ENCODE assay signal across 23 cellular contexts in the genomic region with DNA sequence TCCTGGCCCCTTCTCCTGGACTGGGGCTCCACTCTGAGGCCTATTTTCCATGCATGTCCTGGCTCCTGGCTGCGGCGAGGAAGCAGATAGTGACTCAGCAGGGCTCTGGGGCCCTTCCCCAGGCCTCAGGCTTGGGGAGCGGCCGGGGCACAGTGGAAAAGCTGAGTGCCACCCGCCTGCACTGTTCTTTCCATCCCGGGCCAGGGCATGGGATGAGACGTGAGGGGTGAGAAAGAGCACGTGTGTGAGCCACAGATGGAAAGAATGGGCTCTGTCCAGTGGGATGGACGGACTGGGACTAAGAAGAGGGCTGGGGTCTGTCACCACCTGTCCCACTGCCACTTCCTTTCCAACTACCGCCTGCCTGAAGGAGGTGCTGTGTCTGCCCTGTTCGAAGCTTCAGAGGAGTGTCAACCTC. TPM values are rescaled to one million over a fixed set of nuclear protein-coding genes. Genes with fewer than 3 reads are reported as not detected.
A peak's percentile ranks its signal among the peaks of the same experiment; 100 is the strongest.
DNase-seq lines count a peak whose midpoint lies in the region; FAIRE-seq and TF ChIP-seq lines count a peak whose summit lies in the region.
"Had no signal": no experiment of that assay in that cellular context is flagged by ENCODE, and none has a peak within 500 bp of the region (broad histone marks: within the 10 kb centered on the region; RNA-seq: fewer than 3 reads in every experiment).

No MANE protein-coding gene starts in this region.

- no peak overlapping the region for H3K23ac ChIP-seq in trophoblast cell (ENCODE audit: low read length)

- intact Hi-C loops in A673 (cut with micrococcal nuclease; ENCODE audit: unreplicated experiment): no loop called here
- intact Hi-C loops in activated T-helper 2 cell treated with anti-CD3 and anti-CD28 coated beads, Interferon-gamma antibody, Interleukin-2, Interleukin-4, amounts not matched to agents 10 μg/mL and 5 μg/mL and 100 μg/mL, durations not matched to agents 14 hours and 24 hours and 36 hours (cut with micrococcal nuclease): no loop called here

- H3K4me1 ChIP-seq in A673 (ENCODE audit: insufficient read depth, low read length, poor library complexity, severe bottlenecking) (no peaks in the 10 kb centered on the region), keratinocyte (ENCODE audit: control insufficient read depth, extremely low read depth, insufficient read depth, low read length) (peaks cover 20% of the 10 kb centered on the region), trophoblast cell (ENCODE audit: control insufficient read depth in 1 of 2, insufficient read depth in 2 of 2, low read length in 2 of 2) (peaks cover 8% of the 10 kb centered on the region in 2 experiments)

- H3K9me3 ChIP-seq in A673 (ENCODE audit: low read depth, low read length, poor library complexity, severe bottlenecking) (no peaks in the 10 kb centered on the region), keratinocyte (ENCODE audit: control insufficient read depth, low read depth, low read length) (no peaks in the 10 kb centered on the region), trophoblast cell (ENCODE audit: insufficient read depth, low read depth, low read length) (no peaks in the 10 kb centered on the region)
- H3K9me3 ChIP-seq: A549, neutrophil, right lobe of liver had no signal

- no peak overlapping the region for H4K12ac ChIP-seq in trophoblast cell (ENCODE audit: low read depth, low read length)

- H4K20me1 ChIP-seq in keratinocyte (ENCODE audit: control insufficient read depth, extremely low read depth, insufficient read depth, low read length): no peaks in the 10 kb centered on the region

- H2BK120ac ChIP-seq in trophoblast cell (ENCODE audit: insufficient read depth, low read length, poor library complexity): no peak overlapping the region

- no peaks in the 10 kb centered on the region for H3K9me1 ChIP-seq in keratinocyte (ENCODE audit: control insufficient read depth, extremely low read depth, insufficient read depth, low read length)

- H3K4me3 Mint-ChIP-seq in activated T-helper 2 cell treated with anti-CD3 and anti-CD28 coated beads, Interferon-gamma antibody, Interleukin-2, Interleukin-4, amounts not matched to agents 10 μg/mL and 5 μg/mL and 100 μg/mL, durations not matched to agents 14 hours and 24 hours and 36 hours (ENCODE audit: low read depth): no peak overlapping the region
- H3K4me3 Mint-ChIP-seq: activated naive CD8-positive, alpha-beta T cell treated with anti-CD3 and anti-CD28 coated beads, Interleukin-2, amount 10 ng/mL, durations not matched to agents 7 days and 5 days; CD4-positive, alpha-beta memory T cell; type B pancreatic cell had no signal

- no peak overlapping the region for H3K27ac Mint-ChIP-seq in activated T-helper 2 cell treated with anti-CD3 and anti-CD28 coated beads, Interferon-gamma antibody, Interleukin-2, Interleukin-4, amounts not matched to agents 10 μg/mL and 5 μg/mL and 100 μg/mL, durations not matched to agents 14 hours and 24 hours and 36 hours
- H3K27ac Mint-ChIP-seq: activated naive CD8-positive, alpha-beta T cell treated with anti-CD3 and anti-CD28 coated beads, Interleukin-2, amount 10 ng/mL, durations not matched to agents 7 days and 5 days; type B pancreatic cell had no signal

- H2AFZ ChIP-seq in keratinocyte (ENCODE audit: control insufficient read depth, low read length) (peak overlapping the region; percentile 89), trophoblast cell (ENCODE audit: insufficient read depth, low read length, poor library complexity) (no peak overlapping the region)

- CTCF ChIA-PET in A673 (lab: Charles Lee): no interaction called here

- no peaks in the 10 kb centered on the region for H3K79me2 ChIP-seq in keratinocyte (ENCODE audit: control insufficient read depth, insufficient read depth, low read length)
- no peaks in the 10 kb centered on the region for H3K79me2 ChIP-seq in trophoblast cell (ENCODE audit: control insufficient read depth, insufficient read depth, low read length, poor library complexity)

- H3K27ac ChIP-seq in A673 (ENCODE audit: low read depth, low read length, poor library complexity, severe bottlenecking): no peak overlapping the region
- peak overlapping the region; percentile 67 for H3K27ac ChIP-seq in keratinocyte (ENCODE audit: control insufficient read depth, insufficient read depth, low read length)
- no peak overlapping the region for H3K27ac ChIP-seq in trophoblast cell (ENCODE audit: low read depth, low read length)
- H3K27ac ChIP-seq: A549, neutrophil, right lobe of liver had no signal

- H3K9ac ChIP-seq in keratinocyte (ENCODE audit: control insufficient read depth, extremely low read depth, insufficient read depth, low read length) (peak overlapping the region; percentile 61), trophoblast cell (ENCODE audit: low read length) (no peak overlapping the region)

- H3K18ac ChIP-seq in trophoblast cell (ENCODE audit: low read length): no peak overlapping the region

- H3K27me3 Mint-ChIP-seq in activated T-helper 2 cell treated with anti-CD3 and anti-CD28 coated beads, Interferon-gamma antibody, Interleukin-2, Interleukin-4, amounts not matched to agents 10 μg/mL and 5 μg/mL and 100 μg/mL, durations not matched to agents 14 hours and 24 hours and 36 hours (ENCODE audit: low read depth): no peaks in the 10 kb centered on the region
- H3K27me3 Mint-ChIP-seq: activated naive CD8-positive, alpha-beta T cell treated with anti-CD3 and anti-CD28 coated beads, Interleukin-2, amount 10 ng/mL, durations not matched to agents 7 days and 5 days had no signal

- H4K91ac ChIP-seq in trophoblast cell (ENCODE audit: low read depth, low read length): no peak overlapping the region

- H2BK12ac ChIP-seq in trophoblast cell (ENCODE audit: low read length): no peak overlapping the region

- H3K36me3 Mint-ChIP-seq in activated T-helper 2 cell treated with anti-CD3 and anti-CD28 coated beads, Interferon-gamma antibody, Interleukin-2, Interleukin-4, amounts not matched to agents 10 μg/mL and 5 μg/mL and 100 μg/mL, durations not matched to agents 14 hours and 24 hours and 36 hours (ENCODE audit: low read depth): no peaks in the 10 kb centered on the region
- H3K36me3 Mint-ChIP-seq: activated naive CD8-positive, alpha-beta T cell treated with anti-CD3 and anti-CD28 coated beads, Interleukin-2, amount 10 ng/mL, durations not matched to agents 7 days and 5 days; CD4-positive, alpha-beta memory T cell; type B pancreatic cell had no signal

- DNase-seq in A673 (ENCODE audit: low spot score) (no peak), HCEC 1CT (peak; percentile 30), amniotic epithelial cell (ENCODE audit: low read depth) (peak; percentile 46), keratinocyte (ENCODE audit: low read depth, low spot score) (peak; percentile 65), trophoblast cell (no peak), NCI-H1436 treated with DMSO at 0.1 percent for 48 hours (lab: John Stamatoyannopoulos, UW) (no peak)
- no peak for DNase-seq in activated T-helper 2 cell treated with anti-CD3 and anti-CD28 coated beads, Interferon-gamma antibody, Interleukin-2, Interleukin-4, amounts not matched to agents 10 μg/mL and 5 μg/mL and 100 μg/mL, durations not matched to agents 14 hours and 24 hours and 36 hours (ENCODE audit: low spot score)
- no peak for DNase-seq in activated CD8-positive, alpha-beta memory T cell treated with anti-CD3 and anti-CD28 coated beads for 24 hours
- DNase-seq: activated CD4-positive, alpha-beta T cell treated with anti-CD3 and anti-CD28 coated beads for 4 hours; activated naive CD8-positive, alpha-beta T cell treated with anti-CD3 and anti-CD28 coated beads, Interleukin-2, amount 10 ng/mL, durations not matched to agents 7 days and 5 days; activated T-cell treated with anti-CD3 and anti-CD28 coated beads, Interleukin-2, amount 50 U/mL, for 1 hour; CD4-positive, alpha-beta memory T cell; cerebellar nuclear complex; glutamatergic neuron; NCI-H1105 treated with DMSO at 0.1 percent for 48 hours; NCI-H226; right lobe of liver; stimulated activated CD4-positive, alpha-beta T cell treated with anti-CD3 and anti-CD28 coated beads, Interleukin-4, amount 100 ng/mL, for 24 hours; T-helper 2 cell had no signal

- dilution Hi-C loops in keratinocyte (cut with MboI; ENCODE audit: extremely low pct_ligation_motif_present, low sequenced_read_pairs): no loop called here

- no peaks in the 10 kb centered on the region for H3K79me1 ChIP-seq in trophoblast cell (ENCODE audit: low read length)

- H3K4me3 ChIP-seq in A673 (ENCODE audit: low read depth, low read length, poor library complexity, severe bottlenecking): no peak overlapping the region
- H3K4me3 ChIP-seq in keratinocyte (ENCODE audit: control insufficient read depth in 2 of 3, extremely low read depth in 1 of 3, insufficient read depth in 2 of 3, low read depth in 1 of 3, low read length in 3 of 3): no peak overlapping the region
- H3K4me3 ChIP-seq in trophoblast cell (ENCODE audit: low read depth, low read length): no peak overlapping the region
- H3K4me3 ChIP-seq: A549, right lobe of liver had no signal

- H3K36me3 ChIP-seq in A673 (ENCODE audit: insufficient read depth, low read length, poor library complexity, severe bottlenecking): no peaks in the 10 kb centered on the region
- no peaks in the 10 kb centered on the region for H3K36me3 ChIP-seq in keratinocyte (ENCODE audit: control insufficient read depth in 2 of 2, extremely low read depth in 1 of 2, insufficient read depth in 2 of 2, low read length in 2 of 2)
- H3K36me3 ChIP-seq in trophoblast cell (ENCODE audit: control insufficient read depth in 1 of 2, insufficient read depth in 2 of 2, low read length in 2 of 2): no peaks in the 10 kb centered on the region
- H3K36me3 ChIP-seq: neutrophil, right lobe of liver had no signal

- H3K27me3 ChIP-seq in A673 (replicated peaks; ENCODE audit: insufficient read depth, low read depth, low read length, poor library complexity) (no peaks in the 10 kb centered on the region), keratinocyte (ENCODE audit: control insufficient read depth, extremely low read depth, insufficient read depth, low read length) (no peaks in the 10 kb centered on the region), trophoblast cell (ENCODE audit: insufficient read depth, low read length) (no peaks in the 10 kb centered on the region)
- H3K27me3 ChIP-seq: neutrophil, right lobe of liver had no signal

- POLR2A ChIA-PET in A673 (lab: Charles Lee; ENCODE audit: low non-redundant PET): no interaction called here

- H3K14ac ChIP-seq in trophoblast cell (ENCODE audit: low read length): no peak overlapping the region

- peak overlapping the region; percentile 46 for H3K4me2 ChIP-seq in keratinocyte (ENCODE audit: control insufficient read depth, extremely low read depth, insufficient read depth, low read depth, low read length)
- no peak overlapping the region for H3K4me2 ChIP-seq in trophoblast cell (ENCODE audit: low read length)
- H3K4me2 ChIP-seq: A549 had no signal

- WGBS in trophoblast cell (ENCODE audit: extremely low coverage, insufficient coverage, insufficient read length): no CpG with 5 or more reads among the region's 11 CpGs

- no peak overlapping the region for H3K4ac ChIP-seq in trophoblast cell (ENCODE audit: low read depth, low read length)

- H2AK5ac ChIP-seq in trophoblast cell (ENCODE audit: low read length): no peak overlapping the region

- H3K9me3 Mint-ChIP-seq in activated T-helper 2 cell treated with anti-CD3 and anti-CD28 coated beads, Interferon-gamma antibody, Interleukin-2, Interleukin-4, amounts not matched to agents 10 μg/mL and 5 μg/mL and 100 μg/mL, durations not matched to agents 14 hours and 24 hours and 36 hours: no peaks in the 10 kb centered on the region
- H3K9me3 Mint-ChIP-seq: activated naive CD8-positive, alpha-beta T cell treated with anti-CD3 and anti-CD28 coated beads, Interleukin-2, amount 10 ng/mL, durations not matched to agents 7 days and 5 days; CD4-positive, alpha-beta memory T cell; type B pancreatic cell had no signal

- H2BK5ac ChIP-seq in trophoblast cell (ENCODE audit: low read depth, low read length, poor library complexity): no peak overlapping the region

- H3K4me1 Mint-ChIP-seq in activated T-helper 2 cell treated with anti-CD3 and anti-CD28 coated beads, Interferon-gamma antibody, Interleukin-2, Interleukin-4, amounts not matched to agents 10 μg/mL and 5 μg/mL and 100 μg/mL, durations not matched to agents 14 hours and 24 hours and 36 hours (ENCODE audit: low read depth): peaks cover 6% of the 10 kb centered on the region

- FAIRE-seq in keratinocyte (lab: Jason Lieb, UNC): peak; percentile 65
- FAIRE-seq: A549, endothelial cell of umbilical vein had no signal

- TF ChIP-seq CTCF in A673 (conservative IDR thresholded peaks at IDR 0.05; ENCODE audit: low read depth, low read length) (0 out of 2 replicates have a peak, but pooled peaks have one; percentile 15), keratinocyte (optimal IDR thresholded peaks at IDR 0.05 in 1 of 3, IDR thresholded peaks at IDR 0.05 in 1 of 3, conservative IDR thresholded peaks at IDR 0.05 in 1 of 3; ENCODE audit: extremely low read depth in 1 of 3, insufficient read depth in 2 of 3, low read length in 3 of 3) (peak in 2 of 3 experiments; percentile 19 to 20)

- H4K8ac ChIP-seq in trophoblast cell (ENCODE audit: low read depth, low read length): no peak overlapping the region

- no TSS peak for BruUV-seq in A673 (replicated peaks; lab: Mats Ljungman, UMichigan)

RNA-seq across cellular contexts. Expression of a gene that starts 12.8 kb away (rescaled TPM):
- total RNA-seq in A673 (2021): 0.26 TPM in 1 of 2 replicates, not detected in the other
- polyA plus RNA-seq in keratinocyte: 21.0 to 23.4 TPM (median 21.7 TPM) in 3 replicates
- 23.5 TPM for polyA plus RNA-seq in keratinocyte (2011; ENCODE audit: low read depth)
- polyA plus RNA-seq in keratinocyte (2011; cell fraction: cytosol; rRNA removed): 10.6 and 12.1 TPM in 2 replicates
- polyA plus RNA-seq in keratinocyte (2011; cell fraction: nucleus; rRNA removed): 29.3 and 30.3 TPM in 2 replicates
- polyA plus RNA-seq in keratinocyte (2012; ENCODE audit: low replicate concordance): 20.7 and 50.5 TPM in 2 replicates
- polyA minus RNA-seq in keratinocyte: 27.3 to 36.0 TPM (median 30.6 TPM) in 3 replicates
- polyA minus RNA-seq in keratinocyte (2011; cell fraction: cytosol; rRNA and poly(A)+ RNA removed): 17.3 TPM
- polyA minus RNA-seq in keratinocyte (2011; cell fraction: nucleus; rRNA and poly(A)+ RNA removed): 27.3 and 31.5 TPM in 2 replicates
- 0.44 and 0.52 TPM in 2 replicates for total RNA-seq in activated T-helper 2 cell treated with anti-CD3 and anti-CD28 coated beads, Interferon-gamma antibody, Interleukin-2, Interleukin-4, amounts not matched to agents 10 μg/mL and 5 μg/mL and 100 μg/mL, durations not matched to agents 14 hours and 24 hours and 36 hours
- polyA plus RNA-seq in trophoblast cell (2013): 0.10 and 0.12 TPM in 2 replicates
- polyA plus RNA-seq: CD4-positive, alpha-beta memory T cell had no signal

RNA-seq across cellular contexts. Expression of a gene that starts 35.5 kb away (rescaled TPM):
- 28.8 and 32.5 TPM in 2 replicates for total RNA-seq in A673 (2021)
- 21.0 to 35.9 TPM (median 34.2 TPM) in 3 replicates for polyA plus RNA-seq in keratinocyte
- 2.5 TPM for polyA plus RNA-seq in keratinocyte (2011; ENCODE audit: low read depth)
- 25.2 and 37.1 TPM in 2 replicates for polyA plus RNA-seq in keratinocyte (2011; cell fraction: cytosol; rRNA removed)
- polyA plus RNA-seq in keratinocyte (2011; cell fraction: nucleus; rRNA removed): 33.4 and 33.7 TPM in 2 replicates
- 16.1 and 19.3 TPM in 2 replicates for polyA plus RNA-seq in keratinocyte (2012; ENCODE audit: low replicate concordance)
- 8.3 to 15.7 TPM (median 8.7 TPM) in 3 replicates for polyA minus RNA-seq in keratinocyte
- polyA minus RNA-seq in keratinocyte (2011; cell fraction: cytosol; rRNA and poly(A)+ RNA removed): 6.7 TPM
- polyA minus RNA-seq in keratinocyte (2011; cell fraction: nucleus; rRNA and poly(A)+ RNA removed): 6.2 and 8.6 TPM in 2 replicates
- total RNA-seq in activated T-helper 2 cell treated with anti-CD3 and anti-CD28 coated beads, Interferon-gamma antibody, Interleukin-2, Interleukin-4, amounts not matched to agents 10 μg/mL and 5 μg/mL and 100 μg/mL, durations not matched to agents 14 hours and 24 hours and 36 hours: 17.9 and 18.1 TPM in 2 replicates
- 5.1 and 5.5 TPM in 2 replicates for polyA plus RNA-seq in trophoblast cell (2013)

Comparison
In these comparisons a context has a peak if more than half of its experiments do, and no peak if none do; other contexts are left out.
1. DNase-seq: peak in HCEC 1CT (single experiment), amniotic epithelial cell (single experiment) and keratinocyte (single experiment); none in A673 (single experiment), activated T-helper 2 cell treated with anti-CD3 and anti-CD28 coated beads, Interferon-gamma antibody, Interleukin-2, Interleukin-4, amounts not matched to agents 10 μg/mL and 5 μg/mL and 100 μg/mL, durations not matched to agents 14 hours and 24 hours and 36 hours (single experiment), activated CD8-positive, alpha-beta memory T cell treated with anti-CD3 and anti-CD28 coated beads for 24 hours (single experiment), trophoblast cell (0 of 2) and NCI-H1436 treated with DMSO at 0.1 percent for 48 hours (single experiment).